Comparison of ENCODE assay signal across 28 cellular contexts in the genomic region with DNA sequence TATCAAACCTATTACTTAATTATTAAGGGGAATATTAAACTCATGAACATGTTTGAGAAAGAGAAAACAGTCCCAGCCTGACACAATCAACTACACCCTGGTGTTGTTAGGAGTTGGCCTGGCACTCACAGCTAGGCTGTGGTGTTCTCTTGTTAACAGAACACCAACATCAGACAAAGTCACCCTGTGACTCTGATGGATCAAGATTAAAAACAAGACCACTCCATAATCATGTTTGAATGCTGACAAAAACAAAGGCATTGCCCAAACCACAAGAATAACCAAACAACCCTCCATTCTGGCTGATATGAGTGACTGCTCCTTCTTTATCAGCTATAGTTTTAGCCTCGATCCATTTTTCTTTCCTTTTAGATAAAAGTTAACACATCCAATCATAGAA. TPM values are rescaled to one million over a fixed set of nuclear protein-coding genes. Genes with fewer than 3 reads are reported as not detected.
"Had no signal": no experiment of that assay in that cellular context is flagged by ENCODE, and none has a peak within 500 bp of the region (broad histone marks: within the 10 kb centered on the region; RNA-seq: fewer than 3 reads in every experiment).

No MANE protein-coding gene starts in this region.

- H3K27me3 Mint-ChIP-seq: progenitor cell of endocrine pancreas had no signal

- H3K4me3 Mint-ChIP-seq: activated CD4-positive, alpha-beta T cell treated with anti-CD3 and anti-CD28 coated beads, Interleukin-2, amount 10 ng/mL, durations not matched to agents 7 days and 5 days; activated CD8-positive, alpha-beta T cell treated with anti-CD3 and anti-CD28 coated beads, Interleukin-2, amount 10 ng/mL, durations not matched to agents 7 days and 5 days; activated naive CD4-positive, alpha-beta T cell treated with anti-CD3 and anti-CD28 coated beads for 36 hours; activated naive CD8-positive, alpha-beta T cell treated with anti-CD3 and anti-CD28 coated beads, Interleukin-2, amount 10 ng/mL, durations not matched to agents 7 days and 5 days; activated T-cell treated with anti-CD3 and anti-CD28 coated beads, Interleukin-2, amount 50 U/mL, for 4 hours; central memory CD8-positive, alpha-beta T cell; mesothelial cell of epicardium; natural killer cell; type B pancreatic cell had no signal

- H3K27ac Mint-ChIP-seq: activated CD4-positive, alpha-beta T cell treated with anti-CD3 and anti-CD28 coated beads, Interleukin-2, amount 10 ng/mL, durations not matched to agents 7 days and 5 days; activated CD8-positive, alpha-beta T cell treated with anti-CD3 and anti-CD28 coated beads, Interleukin-2, amount 10 ng/mL, durations not matched to agents 7 days and 5 days; activated naive CD4-positive, alpha-beta T cell treated with anti-CD3 and anti-CD28 coated beads for 36 hours; activated naive CD8-positive, alpha-beta T cell treated with anti-CD3 and anti-CD28 coated beads, Interleukin-2, amount 10 ng/mL, durations not matched to agents 7 days and 5 days; mesothelial cell of epicardium; natural killer cell; progenitor cell of endocrine pancreas; type B pancreatic cell had no signal

- H3K36me3 Mint-ChIP-seq: activated naive CD8-positive, alpha-beta T cell treated with anti-CD3 and anti-CD28 coated beads, Interleukin-2, amount 10 ng/mL, durations not matched to agents 7 days and 5 days; mesothelial cell of epicardium; natural killer cell; type B pancreatic cell had no signal

- H3K9me3 ChIP-seq: breast epithelium, esophagus squamous epithelium, gastroesophageal sphincter, left ventricle myocardium inferior, right atrium auricular region, testis had no signal

- H3K4me1 Mint-ChIP-seq: mesothelial cell of epicardium had no signal

- DNase-seq: activated CD4-positive, alpha-beta T cell treated with anti-CD3 and anti-CD28 coated beads, Interleukin-2, amount 10 ng/mL, durations not matched to agents 7 days and 5 days; activated CD8-positive, alpha-beta T cell treated with anti-CD3 and anti-CD28 coated beads, Interleukin-2, amount 10 ng/mL, durations not matched to agents 7 days and 5 days; activated effector memory CD4-positive, alpha-beta T cell treated with Interleukin-2 at 50 U/mL for 16 hours; activated naive CD4-positive, alpha-beta T cell treated with anti-CD3 and anti-CD28 coated beads for 36 hours; activated naive CD8-positive, alpha-beta T cell treated with anti-CD3 and anti-CD28 coated beads, Interleukin-2, amount 10 ng/mL, durations not matched to agents 7 days and 5 days; activated T-cell treated with anti-CD3 and anti-CD28 coated beads, Interleukin-2, amount 50 U/mL, for 4 hours; amniotic stem cell; effector memory CD4-positive, alpha-beta T cell; esophagus squamous epithelium; head of caudate nucleus; hypothalamus; left ventricle myocardium inferior; mammary epithelial cell; natural killer cell; stimulated activated CD4-positive, alpha-beta T cell treated with anti-CD3 and anti-CD28 coated beads, Interleukin-12 subunit alpha, Interleukin-12 subunit beta, amount 100 ng/mL, for 4 hours; T-helper 1 cell; T-helper 9 cell; testis had no signal

- ATAC-seq: activated CD4-positive, CD25-positive, alpha-beta regulatory T cell treated with anti-CD3 and anti-CD28 coated beads, Interleukin-2, amount 50 U/mL, for 24 hours; activated CD8-positive, alpha-beta T cell treated with anti-CD3 and anti-CD28 coated beads, Interleukin-2, amount 10 ng/mL, durations not matched to agents 7 days and 5 days; activated T-cell treated with anti-CD3 and anti-CD28 coated beads, Interleukin-2, amount 50 U/mL, for 4 hours; gastroesophageal sphincter; natural killer cell had no signal

- H3K9me3 Mint-ChIP-seq: activated CD4-positive, alpha-beta T cell treated with anti-CD3 and anti-CD28 coated beads, Interleukin-2, amount 10 ng/mL, durations not matched to agents 7 days and 5 days; activated naive CD4-positive, alpha-beta T cell treated with anti-CD3 and anti-CD28 coated beads for 36 hours; activated naive CD8-positive, alpha-beta T cell treated with anti-CD3 and anti-CD28 coated beads, Interleukin-2, amount 10 ng/mL, durations not matched to agents 7 days and 5 days; activated T-cell treated with anti-CD3 and anti-CD28 coated beads, Interleukin-2, amount 50 U/mL, for 4 hours; central memory CD8-positive, alpha-beta T cell; mesothelial cell of epicardium; natural killer cell; type B pancreatic cell had no signal

RNA-seq across cellular contexts. Expression of gene BOLL, which starts 3.0 kb away (rescaled TPM):
- total RNA-seq: activated CD4-positive, alpha-beta T cell treated with anti-CD3 and anti-CD28 coated beads, Interleukin-2, amount 10 ng/mL, durations not matched to agents 7 days and 5 days; activated CD8-positive, alpha-beta T cell treated with anti-CD3 and anti-CD28 coated beads, Interleukin-2, amount 10 ng/mL, durations not matched to agents 7 days and 5 days; activated naive CD8-positive, alpha-beta T cell treated with anti-CD3 and anti-CD28 coated beads, Interleukin-2, amount 10 ng/mL, durations not matched to agents 7 days and 5 days; activated T-cell treated with anti-CD3 and anti-CD28 coated beads, Interleukin-2, amount 50 U/mL, for 4 hours; dermis microvascular lymphatic vessel endothelial cell; esophagus squamous epithelium; left ventricle myocardium inferior; mammary epithelial cell; mesothelial cell of epicardium; natural killer cell; osteocyte; right atrium auricular region had no signal
